14 cellular contexts compared by ENCODE assay signal in the genomic region with DNA sequence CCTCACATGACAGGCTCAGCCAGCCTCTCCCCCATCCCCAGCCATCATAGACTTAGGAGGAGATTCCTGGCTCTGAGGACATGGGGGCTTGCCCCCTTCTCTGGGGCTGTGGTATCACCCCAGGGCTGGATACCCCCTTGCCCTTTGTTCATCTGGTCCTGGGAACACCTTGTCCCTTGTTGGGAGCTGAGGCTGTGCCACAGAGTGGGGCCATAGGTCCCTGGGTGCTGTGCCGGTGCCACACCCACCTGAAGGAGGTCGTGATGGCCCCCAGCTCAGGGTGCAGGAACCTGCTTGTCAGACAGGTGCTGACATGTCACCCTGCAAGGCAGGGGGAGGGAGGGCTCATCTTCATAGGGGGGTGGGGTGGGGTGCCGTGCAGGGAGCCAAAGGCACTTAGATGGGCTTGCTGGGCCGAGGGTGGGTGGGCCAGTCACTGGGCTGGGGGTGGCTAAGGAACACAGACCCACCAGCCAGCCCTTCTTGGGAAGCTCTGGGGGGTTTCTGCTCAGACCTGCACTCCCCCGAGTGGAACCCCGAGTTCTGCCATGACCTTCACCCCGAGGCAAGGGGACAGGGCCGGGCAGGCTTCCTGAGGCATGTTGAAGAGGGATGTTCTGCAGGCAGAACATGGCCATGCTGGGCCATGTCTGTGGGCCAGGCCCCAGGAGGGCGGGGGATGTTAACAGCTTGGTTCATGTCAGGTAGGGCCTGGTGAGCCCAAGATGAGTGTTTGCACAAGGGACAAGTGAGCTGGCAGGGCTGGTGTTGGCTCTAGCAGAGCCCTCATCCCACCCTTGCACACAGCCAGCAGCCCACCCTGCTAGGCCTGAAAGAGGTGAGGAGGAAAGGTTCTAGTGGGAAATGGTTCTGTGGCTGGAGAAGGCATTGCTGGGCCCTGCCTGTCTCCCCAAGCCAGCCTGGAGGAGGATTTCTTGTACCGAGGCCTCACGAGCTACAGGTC. TPM values are rescaled to one million over a fixed set of nuclear protein-coding genes. Genes with fewer than 3 reads are reported as not detected.
DNase-seq lines count a peak whose midpoint lies in the region; ATAC-seq, FAIRE-seq and TF ChIP-seq lines count a peak whose summit lies in the region.
"Had no signal": no experiment of that assay in that cellular context is flagged by ENCODE, and none has a peak within 500 bp of the region (broad histone marks: within the 10 kb centered on the region; RNA-seq: fewer than 3 reads in every experiment).

No MANE protein-coding gene starts in this region.

- no peak overlapping the region for H2BK20ac ChIP-seq in H1 (ENCODE audit: low read length)

- no peak for TF ChIP-seq POLR2A in H1 (IDR thresholded peaks at IDR 0.05; ENCODE audit: control extremely low read depth in 1 of 2, low read depth in 2 of 2, low read length in 2 of 2)

- TF ChIP-seq CTCF in Calu3 (IDR thresholded peaks at IDR 0.05; ENCODE audit: unreplicated experiment) = no peak
- TF ChIP-seq CTCF in H1 (IDR thresholded peaks at IDR 0.05; ENCODE audit: control extremely low read depth in 1 of 3, insufficient read depth in 1 of 3, low read depth in 1 of 3, low read length in 3 of 3) = no peak
- TF ChIP-seq CTCF in pancreas (IDR thresholded peaks at IDR 0.05) = no peak

- H3K79me1 ChIP-seq in H1 (ENCODE audit: low read depth, low read length) = peaks cover 25% of the 10 kb centered on the region

- peaks cover 34% of the 10 kb centered on the region for H3K4me1 Mint-ChIP-seq in Calu3 (ENCODE audit: low read depth, unreplicated experiment)

- BruUV-seq in Calu3 (replicated peaks; lab: Mats Ljungman, UMichigan) = no TSS peak

- peak overlapping the region; percentile 77; the same call in 1 of the 2 replicates for H2AK5ac ChIP-seq in H1 (ENCODE audit: low read depth, low read length)

- 83% methylated on average over 9 of the region's 11 CpGs; no CpG with 5 or more reads in 1 of the 2 experiments for WGBS in H1 (ENCODE audit: extremely low coverage in 1 of 2, insufficient coverage in 1 of 2, insufficient read length in 1 of 2, insufficient replicate concordance in 2 of 2, low coverage in 1 of 2, low lambda C conversion rate in 2 of 2, missing lambda C conversion rate in 1 of 2), 2 experiments
- 62 to 70% methylated on average over 11 of the region's 11 CpGs for WGBS in pancreas, 2 donors

- H3K4me3 ChIP-seq in H1 (ENCODE audit: extremely low read depth in 1 of 4, insufficient read depth in 2 of 4, low read depth in 3 of 4, low read length in 4 of 4) = no peak overlapping the region
- H3K4me3 ChIP-seq in pancreas = no peak overlapping the region
- H3K4me3 ChIP-seq: lung had no signal

- CTCF ChIA-PET in Calu3 (lab: Charles Lee) (interaction anchor here (0.9 kb wide), 1 partner anchor 120 kb away, joined by 3 read pairs; no protein-coding TSS in a partner anchor), H1 (lab: Charles Lee; ENCODE audit: partially characterized antibody) (interaction anchor here (0.8 to 9.8 kb wide), 9 partner anchors 11 to 122 kb away, joined by 3 to 146 read pairs (median 5); no protein-coding TSS in a partner anchor)

- H3K36me3 Mint-ChIP-seq in Calu3 (ENCODE audit: insufficient read depth, unreplicated experiment) = peaks cover 31% of the 10 kb centered on the region

- no peak overlapping the region for H3K4me3 Mint-ChIP-seq in Calu3 (ENCODE audit: low read depth, unreplicated experiment)

- no peak overlapping the region; the same call in 1 of the 2 replicates for H3K18ac ChIP-seq in H1 (ENCODE audit: extremely low read depth, low read length)

- peaks cover 0 to 65% of the 10 kb centered on the region in 2 experiments; a peak in 2 of 4 replicates for H3K79me2 ChIP-seq in H1 (ENCODE audit: control insufficient read depth in 1 of 2, insufficient read depth in 2 of 2, low read length in 2 of 2)

- peak overlapping the region; percentile 55; the same call in 1 of the 2 replicates for H2BK5ac ChIP-seq in H1 (ENCODE audit: low read depth, low read length)

- H3K23me2 ChIP-seq in H1 (ENCODE audit: low read depth, low read length) = no peaks in the 10 kb centered on the region

- no peak overlapping the region for H4K5ac ChIP-seq in H1 (ENCODE audit: insufficient read length, low read depth, low read length)

- H2BK120ac ChIP-seq in H1 (replicated peaks; ENCODE audit: low read depth, low read length) = no peak overlapping the region

- H3K9me3 ChIP-seq in H1 (ENCODE audit: insufficient read depth in 2 of 2, low read depth in 1 of 2, low read length in 1 of 2) = no peaks in the 10 kb centered on the region
- no peaks in the 10 kb centered on the region for H3K9me3 ChIP-seq in pancreas

- H3K27ac ChIP-seq in H1 (ENCODE audit: low read depth, low read length) = 0 out of 2 replicates have a peak overlapping the region, but pooled peaks have one; percentile 19
- H3K27ac ChIP-seq in pancreas = peak overlapping the region; percentile 59 to 73 (median 68)

- H3K56ac ChIP-seq in H1 (replicated peaks; ENCODE audit: insufficient read length, low read depth, low read length) = no peak overlapping the region

- H3K4me1 ChIP-seq in H1 (replicated peaks in 1 of 4; ENCODE audit: control insufficient read depth in 3 of 4, insufficient read depth in 4 of 4, low read length in 3 of 4) (peaks cover 11 to 32% (median 21%) of the 10 kb centered on the region in 4 experiments), pancreas (peaks cover 20 to 34% (median 31%) of the 10 kb centered on the region in 3 donors)

- H3K4me2 ChIP-seq in H1 (ENCODE audit: insufficient read depth in 1 of 2, low read depth in 2 of 2, low read length in 2 of 2) = no peak overlapping the region

- no peak for TF ChIP-seq RAD21 in H1 (IDR thresholded peaks at IDR 0.05 in 1 of 2, conservative IDR thresholded peaks at IDR 0.05 in 1 of 2; ENCODE audit: low read depth in 2 of 2, low read length in 2 of 2)

- H3K27ac Mint-ChIP-seq in Calu3 (ENCODE audit: unreplicated experiment) = peak overlapping the region; percentile 75

- H2AFZ ChIP-seq in H1 (ENCODE audit: low read length) = no peak overlapping the region

- POLR2A ChIA-PET in H1 (lab: Charles Lee; ENCODE audit: partially characterized antibody) = interaction anchor here (0.6 to 4.3 kb wide), 15 partner anchors 12 to 155 kb away, joined by 3 to 44 read pairs (median 4); partner anchors contain the start of genes GATAD2A, NDUFA13 and TSSK6

- no peak overlapping the region; the same call in 1 of the 2 replicates for H4K8ac ChIP-seq in H1 (ENCODE audit: extremely low read depth, insufficient read depth, low read length)

- intact Hi-C loops in Calu3 (cut with micrococcal nuclease; ENCODE audit: unreplicated experiment) = loop anchor here (5.0 kb wide), 1 partner anchor 80 kb away; the partner anchor contains the start of gene GATAD2A
- intact Hi-C loops in pancreas (cut with DNase I) = loop anchor here in 2 of 3 donors (5.0 to 10.0 kb wide), 2 partner anchors 113 to 115 kb away; no protein-coding TSS in a partner anchor

- no peak overlapping the region for H2BK15ac ChIP-seq in H1 (ENCODE audit: low read length)

- no peak overlapping the region for H3K14ac ChIP-seq in H1 (ENCODE audit: insufficient read length)

- H3K27me3 ChIP-seq in H1 (replicated peaks in 1 of 4; ENCODE audit: control insufficient read depth in 3 of 4, extremely low read depth in 1 of 4, insufficient read depth in 3 of 4, low read length in 3 of 4) = no peaks in the 10 kb centered on the region
- no peaks in the 10 kb centered on the region for H3K27me3 ChIP-seq in pancreas

- H3K36me3 ChIP-seq in H1 (ENCODE audit: control insufficient read depth in 2 of 4, insufficient read depth in 4 of 4, low read length in 3 of 4) = peaks cover 0 to 2% (median 1%) of the 10 kb centered on the region in 4 experiments; a peak in 3 of 8 replicates
- no peaks in the 10 kb centered on the region for H3K36me3 ChIP-seq in pancreas

- H3K9ac ChIP-seq in H1 (replicated peaks in 1 of 4; ENCODE audit: extremely low read depth in 1 of 4, low read depth in 3 of 4, low read length in 3 of 4) = no peak overlapping the region

- TF ChIP-seq EP300 in H1 (IDR thresholded peaks at IDR 0.05; ENCODE audit: borderline replicate concordance in 1 of 2, low read depth in 2 of 2, low read length in 2 of 2) = no peak

- FAIRE-seq in H1 (lab: Jason Lieb, UNC) = no peak
- no peak for FAIRE-seq in pancreas (lab: Jason Lieb, UNC)
- FAIRE-seq in frontal cortex (lab: Jason Lieb, UNC) = no peak

- no peaks in the 10 kb centered on the region for H3K9me3 Mint-ChIP-seq in Calu3 (ENCODE audit: low read depth, unreplicated experiment)

- peaks cover 14 to 37% of the 10 kb centered on the region in 2 experiments for H4K20me1 ChIP-seq in H1 (replicated peaks in 1 of 2; ENCODE audit: control insufficient read depth in 1 of 2, insufficient read depth in 2 of 2, low read length in 2 of 2)

- 0 out of 2 replicates have a peak overlapping the region, but pooled peaks have one; percentile 39 for H2BK12ac ChIP-seq in H1 (ENCODE audit: low read depth, low read length)

- H3K27me3 Mint-ChIP-seq in Calu3 (ENCODE audit: unreplicated experiment) = no peaks in the 10 kb centered on the region

- no peak overlapping the region for H3K23ac ChIP-seq in H1 (ENCODE audit: insufficient read length)

- no peak overlapping the region for H3K4ac ChIP-seq in H1 (replicated peaks; ENCODE audit: insufficient read length, low read depth, low read length)

- H4K91ac ChIP-seq in H1 (replicated peaks; ENCODE audit: insufficient read length, low read length) = no peak overlapping the region

- DNase-seq in Calu3 (no peak), NCI-H2029 treated with DMSO at 0.1 percent for 48 hours (lab: John Stamatoyannopoulos, UW) (peak; percentile 19), H1 (ENCODE audit: low read depth in 1 of 2, low spot score in 2 of 2) (no peak), pancreas (peak in 1 of 6 donors; percentile 70), RKO (ENCODE audit: low spot score) (no peak), NCI-H1417 (lab: John Stamatoyannopoulos, UW) (no peak), frontal cortex (ENCODE audit: low spot score in 2 of 2) (no peak)
- DNase-seq: activated effector memory CD4-positive, alpha-beta T cell treated with Interleukin-2 at 50 U/mL for 16 hours; NCI-H187 treated with DMSO at 0.1 percent for 48 hours; stimulated activated CD4-positive, alpha-beta T cell treated with anti-CD3 and anti-CD28 coated beads, Interleukin-1b, Interleukin-23, amount 100 ng/mL, for 48 hours had no signal

- ATAC-seq in pancreas (no peak), GM19452 (IDR thresholded peaks at IDR 0.05; ENCODE audit: unreplicated experiment) (no peak)
- ATAC-seq: esophagus mucosa had no signal

RNA-seq across cellular contexts. Expression of gene TSSK6, which starts 28.0 kb away (rescaled TPM):
- 2.8 and 3.1 TPM in 2 replicates for total RNA-seq in Calu3 (2022)
- 2.9 and 3.6 TPM in 2 replicates for total RNA-seq in H1 (2021; fragmentation: NEBNext Ultra II Directional; extraction: Animal tissue kit (Norgen Biotek cat#: 25700))
- polyA plus RNA-seq in H1 (2011; rRNA removed) = 7.8 and 12.1 TPM in 2 replicates
- polyA plus RNA-seq in H1 (2011; cell fraction: cytosol; rRNA removed) = 6.9 TPM
- polyA plus RNA-seq in H1 (2011; cell fraction: nucleus; rRNA removed) = 9.3 TPM
- polyA plus RNA-seq in H1 (2012, experiment 1 of 2) = 2.1 to 4.3 TPM (median 3.4 TPM) in 4 replicates
- 3.8 TPM for polyA plus RNA-seq in H1 (2012, experiment 2 of 2)
- polyA plus RNA-seq in H1 (2013, experiment 1 of 2) = 1.6 TPM
- polyA plus RNA-seq in H1 (2013, experiment 2 of 2) = 1.1 TPM
- 1.9 and 2.4 TPM in 2 replicates for polyA minus RNA-seq in H1 (2011; rRNA and poly(A)+ RNA removed)
- polyA minus RNA-seq in H1 (2011; cell fraction: cytosol; rRNA and poly(A)+ RNA removed) = 2.9 TPM
- polyA minus RNA-seq in H1 (2011; cell fraction: nucleus; rRNA and poly(A)+ RNA removed) = 8.6 TPM
- total RNA-seq in pancreas = 1 to 10 TPM in 4 of 6 donors, under 1 TPM in 2; 0.69 to 2.3 (median 1.3) TPM
- polyA plus RNA-seq in pancreas = 1 to 10 TPM; 1.5 to 2.5 TPM
- total RNA-seq in frontal cortex = 2.4 TPM

RNA-seq across cellular contexts. Expression of gene NDUFA13, which starts 28.7 kb away (rescaled TPM):
- total RNA-seq in Calu3 (2022) (191 and 193 TPM in 2 replicates), pancreas (100 to 1,000 TPM in 4 of 6 donors, 10 to 100 TPM in 2; 87.9 to 154 (median 127) TPM), frontal cortex (86.8 TPM)
- total RNA-seq in H1 (2021; fragmentation: NEBNext Ultra II Directional; extraction: Animal tissue kit (Norgen Biotek cat#: 25700)) = 413 and 425 TPM in 2 replicates
- polyA plus RNA-seq in H1 (2011; rRNA removed) (1,105 and 1,309 TPM in 2 replicates), pancreas (100 to 1,000 TPM; 147 to 178 TPM)
- polyA plus RNA-seq in H1 (2011; cell fraction: cytosol; rRNA removed) = 1,197 TPM
- 627 TPM for polyA plus RNA-seq in H1 (2011; cell fraction: nucleus; rRNA removed)
- polyA plus RNA-seq in H1 (2012, experiment 1 of 2) = 415 to 713 TPM (median 615 TPM) in 4 replicates
- polyA plus RNA-seq in H1 (2012, experiment 2 of 2) = 1,304 TPM
- 247 TPM for polyA plus RNA-seq in H1 (2013, experiment 1 of 2)
- 247 TPM for polyA plus RNA-seq in H1 (2013, experiment 2 of 2)
- 97.5 and 101 TPM in 2 replicates for polyA minus RNA-seq in H1 (2011; rRNA and poly(A)+ RNA removed)
- 111 TPM for polyA minus RNA-seq in H1 (2011; cell fraction: cytosol; rRNA and poly(A)+ RNA removed)
- polyA minus RNA-seq in H1 (2011; cell fraction: nucleus; rRNA and poly(A)+ RNA removed) = 98.8 TPM

RNA-seq across cellular contexts. Expression of gene YJEFN3, which starts 41.4 kb away (rescaled TPM):
- 10.4 and 12.9 TPM in 2 replicates for total RNA-seq in Calu3 (2022)
- total RNA-seq in H1 (2021; fragmentation: NEBNext Ultra II Directional; extraction: Animal tissue kit (Norgen Biotek cat#: 25700)) = 5.0 and 5.7 TPM in 2 replicates
- 9.4 and 17.2 TPM in 2 replicates for polyA plus RNA-seq in H1 (2011; rRNA removed)
- polyA plus RNA-seq in H1 (2011; cell fraction: cytosol; rRNA removed) = 11.9 TPM
- polyA plus RNA-seq in H1 (2011; cell fraction: nucleus; rRNA removed) = 42.5 TPM
- polyA plus RNA-seq in H1 (2012, experiment 1 of 2) = 9.3 to 12.5 TPM (median 12.0 TPM) in 4 replicates
- 5.3 TPM for polyA plus RNA-seq in H1 (2012, experiment 2 of 2)
- polyA plus RNA-seq in H1 (2013, experiment 1 of 2) = 5.6 TPM
- polyA plus RNA-seq in H1 (2013, experiment 2 of 2) = 5.0 TPM
- polyA minus RNA-seq in H1 (2011; rRNA and poly(A)+ RNA removed) = 0.71 and 1.0 TPM in 2 replicates
- 1.5 TPM for polyA minus RNA-seq in H1 (2011; cell fraction: cytosol; rRNA and poly(A)+ RNA removed)
- 3.4 TPM for polyA minus RNA-seq in H1 (2011; cell fraction: nucleus; rRNA and poly(A)+ RNA removed)
- 1 to 10 TPM in 5 of 6 donors, under 1 TPM in 1; 0.76 to 3.7 (median 1.9) TPM for total RNA-seq in pancreas
- 10 to 100 TPM; 28.4 to 38.8 TPM for polyA plus RNA-seq in pancreas
- total RNA-seq in frontal cortex = 5.7 TPM

RNA-seq across cellular contexts. Expression of gene CILP2, which starts 50.7 kb away (rescaled TPM):
- total RNA-seq in Calu3 (2022) (1.3 and 1.7 TPM in 2 replicates), pancreas (1 to 10 TPM in 1 of 6 donors, under 1 TPM in 1, not detected in 4; 0.12 to 1.4 TPM), frontal cortex (0.82 TPM)
- 5.8 and 5.9 TPM in 2 replicates for total RNA-seq in H1 (2021; fragmentation: NEBNext Ultra II Directional; extraction: Animal tissue kit (Norgen Biotek cat#: 25700))
- polyA plus RNA-seq in H1 (2011; rRNA removed) (4.4 and 8.2 TPM in 2 replicates), pancreas (not detected)
- polyA plus RNA-seq in H1 (2011; cell fraction: cytosol; rRNA removed) = 4.4 TPM
- polyA plus RNA-seq in H1 (2011; cell fraction: nucleus; rRNA removed) = 11.5 TPM
- 2.7 to 4.9 TPM (median 4.1 TPM) in 4 replicates for polyA plus RNA-seq in H1 (2012, experiment 1 of 2)
- 5.0 TPM for polyA plus RNA-seq in H1 (2012, experiment 2 of 2)
- polyA plus RNA-seq in H1 (2013, experiment 1 of 2) = 14.1 TPM
- polyA plus RNA-seq in H1 (2013, experiment 2 of 2) = 10.8 TPM
- polyA minus RNA-seq in H1 (2011; rRNA and poly(A)+ RNA removed) = 1.6 and 1.9 TPM in 2 replicates
- 4.0 TPM for polyA minus RNA-seq in H1 (2011; cell fraction: cytosol; rRNA and poly(A)+ RNA removed)
- 4.1 TPM for polyA minus RNA-seq in H1 (2011; cell fraction: nucleus; rRNA and poly(A)+ RNA removed)
- total RNA-seq: esophagus mucosa, SK-MEL-5 had no signal
